ENCODE assay signal across 1 cellular context in genomic region chr6:135321012-135321621, GRCh38.
TF ChIP-seq lines count a peak whose summit lies in the region.

No MANE protein-coding gene starts in this region.

TF ChIP-seq in K562, 482 proteins besides CTCF, POLR2A, EP300 and RAD21 (continued from another document and continues in another):
- TF ChIP-seq ZBTB11 (CRISPR knock-in tag; IDR thresholded peaks at IDR 0.05) = no peak; a peak in 1 of 6 replicates
- TF ChIP-seq ZNF133 (CRISPR knock-in tag; IDR thresholded peaks at IDR 0.05) = no peak
- TF ChIP-seq, protein P1, sequence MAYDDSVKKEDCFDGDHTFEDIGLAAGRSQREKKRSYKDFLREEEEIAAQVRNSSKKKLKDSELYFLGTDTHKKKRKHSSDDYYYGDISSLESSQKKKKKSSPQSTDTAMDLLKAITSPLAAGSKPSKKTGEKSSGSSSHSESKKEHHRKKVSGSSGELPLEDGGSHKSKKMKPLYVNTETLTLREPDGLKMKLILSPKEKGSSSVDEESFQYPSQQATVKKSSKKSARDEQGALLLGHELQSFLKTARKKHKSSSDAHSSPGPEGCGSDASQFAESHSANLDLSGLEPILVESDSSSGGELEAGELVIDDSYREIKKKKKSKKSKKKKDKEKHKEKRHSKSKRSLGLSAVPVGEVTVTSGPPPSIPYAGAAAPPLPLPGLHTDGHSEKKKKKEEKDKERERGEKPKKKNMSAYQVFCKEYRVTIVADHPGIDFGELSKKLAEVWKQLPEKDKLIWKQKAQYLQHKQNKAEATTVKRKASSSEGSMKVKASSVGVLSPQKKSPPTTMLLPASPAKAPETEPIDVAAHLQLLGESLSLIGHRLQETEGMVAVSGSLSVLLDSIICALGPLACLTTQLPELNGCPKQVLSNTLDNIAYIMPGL (CRISPR knock-in tag; IDR thresholded peaks at IDR 0.05) = no peak
- TF ChIP-seq ZNF785 (CRISPR knock-in tag; IDR thresholded peaks at IDR 0.05) = no peak
- TF ChIP-seq, protein P2, sequence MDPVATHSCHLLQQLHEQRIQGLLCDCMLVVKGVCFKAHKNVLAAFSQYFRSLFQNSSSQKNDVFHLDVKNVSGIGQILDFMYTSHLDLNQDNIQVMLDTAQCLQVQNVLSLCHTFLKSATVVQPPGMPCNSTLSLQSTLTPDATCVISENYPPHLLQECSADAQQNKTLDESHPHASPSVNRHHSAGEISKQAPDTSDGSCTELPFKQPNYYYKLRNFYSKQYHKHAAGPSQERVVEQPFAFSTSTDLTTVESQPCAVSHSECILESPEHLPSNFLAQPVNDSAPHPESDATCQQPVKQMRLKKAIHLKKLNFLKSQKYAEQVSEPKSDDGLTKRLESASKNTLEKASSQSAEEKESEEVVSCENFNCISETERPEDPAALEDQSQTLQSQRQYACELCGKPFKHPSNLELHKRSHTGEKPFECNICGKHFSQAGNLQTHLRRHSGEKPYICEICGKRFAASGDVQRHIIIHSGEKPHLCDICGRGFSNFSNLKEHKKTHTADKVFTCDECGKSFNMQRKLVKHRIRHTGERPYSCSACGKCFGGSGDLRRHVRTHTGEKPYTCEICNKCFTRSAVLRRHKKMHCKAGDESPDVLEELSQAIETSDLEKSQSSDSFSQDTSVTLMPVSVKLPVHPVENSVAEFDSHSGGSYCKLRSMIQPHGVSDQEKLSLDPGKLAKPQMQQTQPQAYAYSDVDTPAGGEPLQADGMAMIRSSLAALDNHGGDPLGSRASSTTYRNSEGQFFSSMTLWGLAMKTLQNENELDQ (CRISPR knock-in tag; IDR thresholded peaks at IDR 0.05; ENCODE audit: borderline replicate concordance) = no peak
- TF ChIP-seq, protein P3, sequence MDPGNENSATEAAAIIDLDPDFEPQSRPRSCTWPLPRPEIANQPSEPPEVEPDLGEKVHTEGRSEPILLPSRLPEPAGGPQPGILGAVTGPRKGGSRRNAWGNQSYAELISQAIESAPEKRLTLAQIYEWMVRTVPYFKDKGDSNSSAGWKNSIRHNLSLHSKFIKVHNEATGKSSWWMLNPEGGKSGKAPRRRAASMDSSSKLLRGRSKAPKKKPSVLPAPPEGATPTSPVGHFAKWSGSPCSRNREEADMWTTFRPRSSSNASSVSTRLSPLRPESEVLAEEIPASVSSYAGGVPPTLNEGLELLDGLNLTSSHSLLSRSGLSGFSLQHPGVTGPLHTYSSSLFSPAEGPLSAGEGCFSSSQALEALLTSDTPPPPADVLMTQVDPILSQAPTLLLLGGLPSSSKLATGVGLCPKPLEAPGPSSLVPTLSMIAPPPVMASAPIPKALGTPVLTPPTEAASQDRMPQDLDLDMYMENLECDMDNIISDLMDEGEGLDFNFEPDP (CRISPR knock-in tag; IDR thresholded peaks at IDR 0.05) = no peak
- TF ChIP-seq HDAC2 (IDR thresholded peaks at IDR 0.05) = peak; percentile 80; the same call in 1 of the 2 replicates
- no peak for TF ChIP-seq PHTF2 (CRISPR knock-in tag; IDR thresholded peaks at IDR 0.05)
- peak; percentile 44 to 72; a peak in 2 of 4 replicates for TF ChIP-seq MAZ (CRISPR knock-in tag; conservative IDR thresholded peaks at IDR 0.05 in 1 of 2, IDR thresholded peaks at IDR 0.05 in 1 of 2)
- 0 out of 2 replicates have a peak, but pooled peaks have one; percentile 44 for TF ChIP-seq DDX20 (tag; IDR thresholded peaks at IDR 0.05; ENCODE audit: low read depth)
- no peak for TF ChIP-seq RFX1 (IDR thresholded peaks at IDR 0.05)
- no peak for TF ChIP-seq CBFB (CRISPR knock-in tag; IDR thresholded peaks at IDR 0.05)
- no peak for TF ChIP-seq ZNF124 (CRISPR knock-in tag; IDR thresholded peaks at IDR 0.05)
- TF ChIP-seq PYGO2 (tag; IDR thresholded peaks at IDR 0.05) = no peak
- TF ChIP-seq ADNP (tag; IDR thresholded peaks at IDR 0.05) = no peak
- no peak for TF ChIP-seq TCF15 (CRISPR knock-in tag; IDR thresholded peaks at IDR 0.05)
- TF ChIP-seq NR4A1 (CRISPR knock-in tag; IDR thresholded peaks at IDR 0.05) = no peak
- TF ChIP-seq NR4A1 (tag; IDR thresholded peaks at IDR 0.05) = no peak
- no peak for TF ChIP-seq MAFF (IDR thresholded peaks at IDR 0.05; ENCODE audit: low read length)
- TF ChIP-seq CTBP1 (IDR thresholded peaks at IDR 0.05; ENCODE audit: borderline replicate concordance) = peak; percentile 57; the same call in 1 of the 2 replicates
- TF ChIP-seq SMC3 (conservative IDR thresholded peaks at IDR 0.05; ENCODE audit: insufficient read depth, low read depth, low read length) = no peak
- TF ChIP-seq ZNF644 (tag; IDR thresholded peaks at IDR 0.05; ENCODE audit: low read depth) = no peak
- TF ChIP-seq SAFB2 (IDR thresholded peaks at IDR 0.05; ENCODE audit: borderline replicate concordance, low read depth, low read length, severe bottlenecking) = no peak
- TF ChIP-seq CREB1 (IDR thresholded peaks at IDR 0.05) = 0 out of 2 replicates have a peak, but pooled peaks have one; percentile 39
- no peak for TF ChIP-seq CREB1 (CRISPR knock-in tag; IDR thresholded peaks at IDR 0.05)
- no peak for TF ChIP-seq SAFB (IDR thresholded peaks at IDR 0.05; ENCODE audit: borderline replicate concordance, low read depth, low read length)
- TF ChIP-seq ZNF586 (CRISPR knock-in tag; conservative IDR thresholded peaks at IDR 0.05) = 0 out of 2 replicates have a peak, but pooled peaks have one; percentile 50
- TF ChIP-seq, protein P4, sequence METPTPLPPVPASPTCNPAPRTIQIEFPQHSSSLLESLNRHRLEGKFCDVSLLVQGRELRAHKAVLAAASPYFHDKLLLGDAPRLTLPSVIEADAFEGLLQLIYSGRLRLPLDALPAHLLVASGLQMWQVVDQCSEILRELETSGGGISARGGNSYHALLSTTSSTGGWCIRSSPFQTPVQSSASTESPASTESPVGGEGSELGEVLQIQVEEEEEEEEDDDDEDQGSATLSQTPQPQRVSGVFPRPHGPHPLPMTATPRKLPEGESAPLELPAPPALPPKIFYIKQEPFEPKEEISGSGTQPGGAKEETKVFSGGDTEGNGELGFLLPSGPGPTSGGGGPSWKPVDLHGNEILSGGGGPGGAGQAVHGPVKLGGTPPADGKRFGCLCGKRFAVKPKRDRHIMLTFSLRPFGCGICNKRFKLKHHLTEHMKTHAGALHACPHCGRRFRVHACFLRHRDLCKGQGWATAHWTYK (CRISPR knock-in tag; IDR thresholded peaks at IDR 0.05) = no peak
- TF ChIP-seq SIX5 (IDR thresholded peaks at IDR 0.05; ENCODE audit: borderline replicate concordance in 1 of 2, insufficient read depth in 1 of 2, low read depth in 1 of 2, low read length in 2 of 2) = no peak
- TF ChIP-seq NCOA4 (IDR thresholded peaks at IDR 0.05; ENCODE audit: partially characterized antibody) = no peak
- TF ChIP-seq ZNF717 (CRISPR knock-in tag; IDR thresholded peaks at IDR 0.05) = no peak
- no peak for TF ChIP-seq THAP7 (CRISPR knock-in tag; IDR thresholded peaks at IDR 0.05)
- no peak for TF ChIP-seq ZNF696 (CRISPR knock-in tag; conservative IDR thresholded peaks at IDR 0.05)
- TF ChIP-seq MTA3 (IDR thresholded peaks at IDR 0.05; ENCODE audit: borderline replicate concordance) = no peak
- TF ChIP-seq FOXA1 (IDR thresholded peaks at IDR 0.05; ENCODE audit: borderline replicate concordance) = no peak
- peak; percentile 90 for TF ChIP-seq CHAMP1 (IDR thresholded peaks at IDR 0.05)
- TF ChIP-seq GABPB1 (CRISPR knock-in tag; IDR thresholded peaks at IDR 0.05) = no peak
- no peak for TF ChIP-seq WHSC1 (IDR thresholded peaks at IDR 0.05; ENCODE audit: low read length)
- no peak for TF ChIP-seq TARDBP (IDR thresholded peaks at IDR 0.05)
- no peak for TF ChIP-seq ZC3H8 (IDR thresholded peaks at IDR 0.05)
- no peak; the same call in 1 of the 2 replicates for TF ChIP-seq ZFP1 (CRISPR knock-in tag; IDR thresholded peaks at IDR 0.05)
- no peak for TF ChIP-seq E2F4 (CRISPR knock-in tag; IDR thresholded peaks at IDR 0.05; ENCODE audit: low read depth)
- no peak for TF ChIP-seq FOXK2 (conservative IDR thresholded peaks at IDR 0.05 in 1 of 2, IDR thresholded peaks at IDR 0.05 in 1 of 2; ENCODE audit: low read depth in 2 of 2)
- no peak for TF ChIP-seq EWSR1 (IDR thresholded peaks at IDR 0.05; ENCODE audit: borderline replicate concordance, low read depth, partially characterized antibody)
- TF ChIP-seq MIER1 (IDR thresholded peaks at IDR 0.05; ENCODE audit: low read depth) = 0 out of 2 replicates have a peak, but pooled peaks have one; percentile 27
- TF ChIP-seq ZBTB8A (IDR thresholded peaks at IDR 0.05; ENCODE audit: partially characterized antibody) = no peak
- TF ChIP-seq HEY1 (CRISPR knock-in tag; IDR thresholded peaks at IDR 0.05; ENCODE audit: borderline replicate concordance) = no peak
- TF ChIP-seq ESRRA (IDR thresholded peaks at IDR 0.05; ENCODE audit: borderline replicate concordance, low read depth) = peak; percentile 86
- no peak for TF ChIP-seq RBM22 (IDR thresholded peaks at IDR 0.05; ENCODE audit: low read depth, low read length, poor library complexity, severe bottlenecking)
- TF ChIP-seq, protein P5, sequence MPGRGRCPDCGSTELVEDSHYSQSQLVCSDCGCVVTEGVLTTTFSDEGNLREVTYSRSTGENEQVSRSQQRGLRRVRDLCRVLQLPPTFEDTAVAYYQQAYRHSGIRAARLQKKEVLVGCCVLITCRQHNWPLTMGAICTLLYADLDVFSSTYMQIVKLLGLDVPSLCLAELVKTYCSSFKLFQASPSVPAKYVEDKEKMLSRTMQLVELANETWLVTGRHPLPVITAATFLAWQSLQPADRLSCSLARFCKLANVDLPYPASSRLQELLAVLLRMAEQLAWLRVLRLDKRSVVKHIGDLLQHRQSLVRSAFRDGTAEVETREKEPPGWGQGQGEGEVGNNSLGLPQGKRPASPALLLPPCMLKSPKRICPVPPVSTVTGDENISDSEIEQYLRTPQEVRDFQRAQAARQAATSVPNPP (IDR thresholded peaks at IDR 0.05; ENCODE audit: borderline replicate concordance, insufficient read depth, insufficient read length) = no peak
- TF ChIP-seq TAF15 (IDR thresholded peaks at IDR 0.05; ENCODE audit: low read depth, low read length) = no peak
- peak; percentile 64; the same call in 1 of the 2 replicates for TF ChIP-seq NFRKB (IDR thresholded peaks at IDR 0.05; ENCODE audit: low read depth)
- TF ChIP-seq ZNF76 (CRISPR knock-in tag; IDR thresholded peaks at IDR 0.05; ENCODE audit: borderline replicate concordance) = no peak
